Comparison of ENCODE assay signal across 8 cellular contexts in the genomic region with DNA sequence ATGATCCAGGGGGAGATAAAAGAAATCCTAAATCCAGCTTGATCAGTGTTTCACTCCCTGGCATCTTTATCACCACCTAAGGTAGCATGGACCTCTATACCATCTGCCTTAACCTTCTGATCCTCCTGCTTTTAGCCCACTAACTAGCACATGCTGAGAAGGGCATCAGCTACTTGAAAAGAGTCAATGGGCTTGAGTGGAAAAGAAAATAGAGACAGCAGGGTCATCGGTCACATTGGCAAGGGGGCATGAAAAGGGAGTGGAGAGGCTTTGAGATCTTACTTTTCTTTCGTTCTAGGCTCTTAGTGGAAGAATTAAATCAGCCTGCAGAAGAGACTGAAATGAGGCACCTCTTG. TPM values are rescaled to one million over a fixed set of nuclear protein-coding genes. Genes with fewer than 3 reads are reported as not detected.
DNase-seq lines count a peak whose midpoint lies in the region; ATAC-seq and TF ChIP-seq lines count a peak whose summit lies in the region.

No MANE protein-coding gene starts in this region.

- peaks cover 26% of the 10 kb centered on the region; the same call in 1 of the 2 replicates for H3K79me2 ChIP-seq in Loucy (ENCODE audit: insufficient read depth, low read length)
- peaks cover 22% of the 10 kb centered on the region for H3K79me2 ChIP-seq in neural progenitor cell (ENCODE audit: low read depth)

- no peaks in the 10 kb centered on the region for H3K9me3 Mint-ChIP-seq in CD4-positive, CD25-positive, alpha-beta regulatory T cell
- no peaks in the 10 kb centered on the region for H3K9me3 Mint-ChIP-seq in neural progenitor cell

- no peaks in the 10 kb centered on the region for H3K27me3 Mint-ChIP-seq in CD4-positive, CD25-positive, alpha-beta regulatory T cell
- no peaks in the 10 kb centered on the region for H3K27me3 Mint-ChIP-seq in neural progenitor cell (ENCODE audit: insufficient read depth, low read depth)

- peak overlapping the region; percentile 94 for H3K27ac ChIP-seq in CD4-positive, CD25-positive, alpha-beta regulatory T cell (ENCODE audit: insufficient read depth, low read length, poor library complexity, severe bottlenecking)
- H3K27ac ChIP-seq in ectodermal cell (ENCODE audit: insufficient read depth, low read depth, low read length, poor library complexity, severe bottlenecking) (no peak overlapping the region), neural progenitor cell (no peak overlapping the region)

- WGBS in ectodermal cell, 2 experiments = 8 to 9% methylated on average over 2 of the region's 2 CpGs

- no peak for ATAC-seq in CD4-positive, CD25-positive, alpha-beta regulatory T cell (ENCODE audit: low read depth in 2 of 2)
- ATAC-seq in GM19455 (IDR thresholded peaks at IDR 0.05; ENCODE audit: unreplicated experiment) (no peak), HG03280 (IDR thresholded peaks at IDR 0.05; ENCODE audit: unreplicated experiment) (no peak)

- H3K27ac Mint-ChIP-seq in CD4-positive, CD25-positive, alpha-beta regulatory T cell = peak overlapping the region; percentile 96 to 99 (median 99)
- H3K27ac Mint-ChIP-seq in neural progenitor cell = peak overlapping the region; percentile 97

- H3K36me3 ChIP-seq in CD4-positive, CD25-positive, alpha-beta regulatory T cell (ENCODE audit: control insufficient read depth, insufficient read depth, low read length) = peaks cover 9% of the 10 kb centered on the region
- no peaks in the 10 kb centered on the region for H3K36me3 ChIP-seq in Loucy (ENCODE audit: insufficient read depth, low read length)
- H3K36me3 ChIP-seq in ectodermal cell (ENCODE audit: control insufficient read depth, insufficient read depth, low read length) = no peaks in the 10 kb centered on the region
- H3K36me3 ChIP-seq in neural progenitor cell = no peaks in the 10 kb centered on the region

- no peaks in the 10 kb centered on the region for H3K27me3 ChIP-seq in CD4-positive, CD25-positive, alpha-beta regulatory T cell (ENCODE audit: control insufficient read depth, insufficient read depth, low read length)
- H3K27me3 ChIP-seq in Loucy (ENCODE audit: insufficient read depth, low read length, poor library complexity, severe bottlenecking) = no peaks in the 10 kb centered on the region
- H3K27me3 ChIP-seq in ectodermal cell (ENCODE audit: control insufficient read depth, insufficient read depth, low read length, poor library complexity, severe bottlenecking) = no peaks in the 10 kb centered on the region
- no peaks in the 10 kb centered on the region for H3K27me3 ChIP-seq in neural progenitor cell

- peaks cover 18% of the 10 kb centered on the region for H3K36me3 Mint-ChIP-seq in CD4-positive, CD25-positive, alpha-beta regulatory T cell
- peaks cover 7% of the 10 kb centered on the region for H3K36me3 Mint-ChIP-seq in neural progenitor cell

- H3K4me3 ChIP-seq in CD4-positive, CD25-positive, alpha-beta regulatory T cell (ENCODE audit: low read depth, low read length) = peak overlapping the region; percentile 93
- peak overlapping the region; percentile 88 for H3K4me3 ChIP-seq in Loucy (ENCODE audit: low read length, poor library complexity, severe bottlenecking)
- H3K4me3 ChIP-seq in ectodermal cell (ENCODE audit: insufficient read depth, low read depth, low read length) = peak overlapping the region; percentile 100
- H3K4me3 ChIP-seq in neural progenitor cell = peak overlapping the region; percentile 95

- H4K20me1 ChIP-seq in Loucy (ENCODE audit: insufficient read depth, low read length, poor library complexity, severe bottlenecking) (no peaks in the 10 kb centered on the region), neural progenitor cell (ENCODE audit: low read depth) (no peaks in the 10 kb centered on the region)

- DNase-seq in CD4-positive, CD25-positive, alpha-beta regulatory T cell = no peak
- DNase-seq in neural progenitor cell (ENCODE audit: low spot score) (no peak), Kasumi-1 (lab: John Stamatoyannopoulos, UW) (no peak)
- DNase-seq in stimulated activated naive CD4-positive, alpha-beta T cell (lab: John Stamatoyannopoulos, UW) = no peak

- peak overlapping the region; percentile 97 to 100 (median 98) for H3K4me3 Mint-ChIP-seq in CD4-positive, CD25-positive, alpha-beta regulatory T cell
- H3K4me3 Mint-ChIP-seq in neural progenitor cell = peak overlapping the region; percentile 99

- TF ChIP-seq CTCF in Loucy (conservative IDR thresholded peaks at IDR 0.05; ENCODE audit: low read length) (no peak), neural progenitor cell (IDR thresholded peaks at IDR 0.05) (no peak)

- H2AFZ ChIP-seq in Loucy (ENCODE audit: low read length) (peak overlapping the region; percentile 99), neural progenitor cell (replicated peaks) (peak overlapping the region; percentile 100)

- H3K9ac ChIP-seq in Loucy (ENCODE audit: low read depth, low read length, poor library complexity, severe bottlenecking) (peak overlapping the region; percentile 94), neural progenitor cell (peak overlapping the region; percentile 57)

- H3K9me2 ChIP-seq in Loucy (replicated peaks; ENCODE audit: low read depth, low read length) = no peaks in the 10 kb centered on the region

- no peaks in the 10 kb centered on the region for H3K9me3 ChIP-seq in CD4-positive, CD25-positive, alpha-beta regulatory T cell (ENCODE audit: control insufficient read depth in 2 of 2, low read length in 2 of 2)
- no peaks in the 10 kb centered on the region for H3K9me3 ChIP-seq in Loucy (ENCODE audit: insufficient read depth, low read depth, low read length)
- no peaks in the 10 kb centered on the region for H3K9me3 ChIP-seq in ectodermal cell (ENCODE audit: control insufficient read depth, low read length)
- H3K9me3 ChIP-seq in neural progenitor cell (ENCODE audit: low read depth) = no peaks in the 10 kb centered on the region

- H3K4me1 Mint-ChIP-seq in CD4-positive, CD25-positive, alpha-beta regulatory T cell = peaks cover 5 to 43% (median 25%) of the 10 kb centered on the region in 4 donors
- peaks cover 28% of the 10 kb centered on the region for H3K4me1 Mint-ChIP-seq in neural progenitor cell

- no peaks in the 10 kb centered on the region for H3F3A ChIP-seq in Loucy (ENCODE audit: low read depth)
- peaks cover 9% of the 10 kb centered on the region for H3F3A ChIP-seq in neural progenitor cell (ENCODE audit: low read depth)

- peak overlapping the region; percentile 86 for H3K4me2 ChIP-seq in Loucy (ENCODE audit: low read depth, low read length, poor library complexity, severe bottlenecking)
- H3K4me2 ChIP-seq in neural progenitor cell = peak overlapping the region; percentile 91

- H3K4me1 ChIP-seq in CD4-positive, CD25-positive, alpha-beta regulatory T cell (ENCODE audit: control insufficient read depth, insufficient read depth, low read length, poor library complexity, severe bottlenecking) = peaks cover 16% of the 10 kb centered on the region
- peaks cover 10% of the 10 kb centered on the region for H3K4me1 ChIP-seq in Loucy (ENCODE audit: insufficient read depth, low read length, poor library complexity, severe bottlenecking)
- peaks cover 6% of the 10 kb centered on the region for H3K4me1 ChIP-seq in ectodermal cell (ENCODE audit: control insufficient read depth, insufficient read depth, low read length)
- H3K4me1 ChIP-seq in neural progenitor cell = peaks cover 5% of the 10 kb centered on the region

RNA-seq across cellular contexts. Expression of gene ZFYVE19, which starts 0.2 kb away (rescaled TPM):
- total RNA-seq in CD4-positive, CD25-positive, alpha-beta regulatory T cell = 24.4 TPM
- 10 to 100 TPM; 14.5 to 17.3 (median 15.7) TPM for polyA plus RNA-seq in CD4-positive, CD25-positive, alpha-beta regulatory T cell
- 20.2 TPM for polyA plus RNA-seq in ectodermal cell (2013, experiment 1 of 4)
- 14.5 TPM for polyA plus RNA-seq in ectodermal cell (2013, experiment 2 of 4)
- 13.3 TPM for polyA plus RNA-seq in ectodermal cell (2013, experiment 3 of 4)
- 17.6 TPM for polyA plus RNA-seq in ectodermal cell (2013, experiment 4 of 4)
- 19.3 and 20.2 TPM in 2 replicates for total RNA-seq in neural progenitor cell (ENCODE audit: low replicate concordance)

RNA-seq across cellular contexts. Expression of gene DNAJC17, which starts 0.6 kb away (rescaled TPM):
- total RNA-seq in CD4-positive, CD25-positive, alpha-beta regulatory T cell = 32.6 TPM
- polyA plus RNA-seq in CD4-positive, CD25-positive, alpha-beta regulatory T cell = 10 to 100 TPM; 23.7 to 32.7 (median 29.4) TPM
- 39.2 TPM for polyA plus RNA-seq in ectodermal cell (2013, experiment 1 of 4)
- 41.5 TPM for polyA plus RNA-seq in ectodermal cell (2013, experiment 2 of 4)
- 30.6 TPM for polyA plus RNA-seq in ectodermal cell (2013, experiment 3 of 4)
- polyA plus RNA-seq in ectodermal cell (2013, experiment 4 of 4) = 35.6 TPM
- 23.3 and 49.3 TPM in 2 replicates for total RNA-seq in neural progenitor cell (ENCODE audit: low replicate concordance)

RNA-seq across cellular contexts. Expression of gene PPP1R14D, which starts 21.9 kb away (rescaled TPM):
- total RNA-seq in CD4-positive, CD25-positive, alpha-beta regulatory T cell = not detected
- not detected for polyA plus RNA-seq in CD4-positive, CD25-positive, alpha-beta regulatory T cell
- polyA plus RNA-seq in ectodermal cell (2013, experiment 1 of 4) = not detected
- not detected for polyA plus RNA-seq in ectodermal cell (2013, experiment 2 of 4)
- not detected for polyA plus RNA-seq in ectodermal cell (2013, experiment 3 of 4)
- not detected for polyA plus RNA-seq in ectodermal cell (2013, experiment 4 of 4)
- not detected in 2 replicates for total RNA-seq in neural progenitor cell (ENCODE audit: low replicate concordance)

RNA-seq across cellular contexts. Expression of gene C15orf62, which starts 36.9 kb away (rescaled TPM):
- 1.9 TPM for total RNA-seq in CD4-positive, CD25-positive, alpha-beta regulatory T cell
- polyA plus RNA-seq in CD4-positive, CD25-positive, alpha-beta regulatory T cell = under 1 TPM in 3 of 4 donors, not detected in 1; 0.17 to 0.30 (median 0.30) TPM
- polyA plus RNA-seq in ectodermal cell (2013, experiment 1 of 4) = not detected
- polyA plus RNA-seq in ectodermal cell (2013, experiment 2 of 4) = not detected
- polyA plus RNA-seq in ectodermal cell (2013, experiment 3 of 4) = not detected
- polyA plus RNA-seq in ectodermal cell (2013, experiment 4 of 4) = not detected
- not detected in 2 replicates for total RNA-seq in neural progenitor cell (ENCODE audit: low replicate concordance)

RNA-seq across cellular contexts. Expression of gene SPINT1, which starts 37.2 kb away (rescaled TPM):
- total RNA-seq in CD4-positive, CD25-positive, alpha-beta regulatory T cell = 2.1 TPM
- 1 to 10 TPM in 3 of 4 donors, under 1 TPM in 1; 0.63 to 1.9 (median 1.8) TPM for polyA plus RNA-seq in CD4-positive, CD25-positive, alpha-beta regulatory T cell
- polyA plus RNA-seq in ectodermal cell (2013, experiment 1 of 4) = 7.4 TPM
- 9.6 TPM for polyA plus RNA-seq in ectodermal cell (2013, experiment 2 of 4)
- 8.1 TPM for polyA plus RNA-seq in ectodermal cell (2013, experiment 3 of 4)
- 9.8 TPM for polyA plus RNA-seq in ectodermal cell (2013, experiment 4 of 4)
- total RNA-seq in neural progenitor cell (ENCODE audit: low replicate concordance) = 12.0 and 13.7 TPM in 2 replicates
